ENCODE assay signal across 1 cellular context in genomic region chr11:64870176-64870892, GRCh38.
TF ChIP-seq lines count a peak whose summit lies in the region.

No MANE protein-coding gene starts in this region.

TF ChIP-seq in K562, 482 proteins besides CTCF, POLR2A, EP300 and RAD21 (continued from another document and continues in another):
- TF ChIP-seq, protein P1, sequence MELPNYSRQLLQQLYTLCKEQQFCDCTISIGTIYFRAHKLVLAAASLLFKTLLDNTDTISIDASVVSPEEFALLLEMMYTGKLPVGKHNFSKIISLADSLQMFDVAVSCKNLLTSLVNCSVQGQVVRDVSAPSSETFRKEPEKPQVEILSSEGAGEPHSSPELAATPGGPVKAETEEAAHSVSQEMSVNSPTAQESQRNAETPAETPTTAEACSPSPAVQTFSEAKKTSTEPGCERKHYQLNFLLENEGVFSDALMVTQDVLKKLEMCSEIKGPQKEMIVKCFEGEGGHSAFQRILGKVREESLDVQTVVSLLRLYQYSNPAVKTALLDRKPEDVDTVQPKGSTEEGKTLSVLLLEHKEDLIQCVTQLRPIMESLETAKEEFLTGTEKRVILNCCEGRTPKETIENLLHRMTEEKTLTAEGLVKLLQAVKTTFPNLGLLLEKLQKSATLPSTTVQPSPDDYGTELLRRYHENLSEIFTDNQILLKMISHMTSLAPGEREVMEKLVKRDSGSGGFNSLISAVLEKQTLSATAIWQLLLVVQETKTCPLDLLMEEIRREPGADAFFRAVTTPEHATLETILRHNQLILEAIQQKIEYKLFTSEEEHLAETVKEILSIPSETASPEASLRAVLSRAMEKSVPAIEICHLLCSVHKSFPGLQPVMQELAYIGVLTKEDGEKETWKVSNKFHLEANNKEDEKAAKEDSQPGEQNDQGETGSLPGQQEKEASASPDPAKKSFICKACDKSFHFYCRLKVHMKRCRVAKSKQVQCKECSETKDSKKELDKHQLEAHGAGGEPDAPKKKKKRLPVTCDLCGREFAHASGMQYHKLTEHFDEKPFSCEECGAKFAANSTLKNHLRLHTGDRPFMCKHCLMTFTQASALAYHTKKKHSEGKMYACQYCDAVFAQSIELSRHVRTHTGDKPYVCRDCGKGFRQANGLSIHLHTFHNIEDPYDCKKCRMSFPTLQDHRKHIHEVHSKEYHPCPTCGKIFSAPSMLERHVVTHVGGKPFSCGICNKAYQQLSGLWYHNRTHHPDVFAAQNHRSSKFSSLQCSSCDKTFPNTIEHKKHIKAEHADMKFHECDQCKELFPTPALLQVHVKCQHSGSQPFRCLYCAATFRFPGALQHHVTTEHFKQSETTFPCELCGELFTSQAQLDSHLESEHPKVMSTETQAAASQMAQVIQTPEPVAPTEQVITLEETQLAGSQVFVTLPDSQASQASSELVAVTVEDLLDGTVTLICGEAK (IDR thresholded peaks at IDR 0.05), result no peak
- TF ChIP-seq, protein P1 (CRISPR knock-in tag; IDR thresholded peaks at IDR 0.05), result no peak
- TF ChIP-seq NR0B1 (IDR thresholded peaks at IDR 0.05; ENCODE audit: partially characterized antibody) (no peak), BRF1 (IDR thresholded peaks at IDR 0.05; ENCODE audit: borderline replicate concordance, extremely low read depth, insufficient read length) (no peak), ZNF75A (CRISPR knock-in tag; IDR thresholded peaks at IDR 0.05) (no peak), GABPB1 (CRISPR knock-in tag; IDR thresholded peaks at IDR 0.05) (0 out of 2 replicates have a peak, but pooled peaks have one; percentile 7), TEAD1 (CRISPR knock-in tag; IDR thresholded peaks at IDR 0.05) (peak; percentile 63 to 71; a peak in 2 of 4 replicates), MTA3 (IDR thresholded peaks at IDR 0.05; ENCODE audit: borderline replicate concordance) (no peak; the same call in 1 of the 2 replicates), CBX2 (IDR thresholded peaks at IDR 0.05; ENCODE audit: insufficient read depth, low read length, poor library complexity, severe bottlenecking) (no peak), ZNF77 (CRISPR knock-in tag; IDR thresholded peaks at IDR 0.05) (no peak), CREM (IDR thresholded peaks at IDR 0.05; ENCODE audit: low read depth) (no peak), ZBTB17 (CRISPR knock-in tag; IDR thresholded peaks at IDR 0.05) (no peak), MAFF (IDR thresholded peaks at IDR 0.05; ENCODE audit: low read length) (no peak; the same call in 1 of the 2 replicates), ZNF121 (CRISPR knock-in tag; conservative IDR thresholded peaks at IDR 0.05) (no peak)
- TF ChIP-seq, protein P2, sequence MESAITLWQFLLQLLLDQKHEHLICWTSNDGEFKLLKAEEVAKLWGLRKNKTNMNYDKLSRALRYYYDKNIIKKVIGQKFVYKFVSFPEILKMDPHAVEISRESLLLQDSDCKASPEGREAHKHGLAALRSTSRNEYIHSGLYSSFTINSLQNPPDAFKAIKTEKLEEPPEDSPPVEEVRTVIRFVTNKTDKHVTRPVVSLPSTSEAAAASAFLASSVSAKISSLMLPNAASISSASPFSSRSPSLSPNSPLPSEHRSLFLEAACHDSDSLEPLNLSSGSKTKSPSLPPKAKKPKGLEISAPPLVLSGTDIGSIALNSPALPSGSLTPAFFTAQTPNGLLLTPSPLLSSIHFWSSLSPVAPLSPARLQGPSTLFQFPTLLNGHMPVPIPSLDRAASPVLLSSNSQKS (CRISPR knock-in tag; IDR thresholded peaks at IDR 0.05), result no peak
- TF ChIP-seq, protein P3, sequence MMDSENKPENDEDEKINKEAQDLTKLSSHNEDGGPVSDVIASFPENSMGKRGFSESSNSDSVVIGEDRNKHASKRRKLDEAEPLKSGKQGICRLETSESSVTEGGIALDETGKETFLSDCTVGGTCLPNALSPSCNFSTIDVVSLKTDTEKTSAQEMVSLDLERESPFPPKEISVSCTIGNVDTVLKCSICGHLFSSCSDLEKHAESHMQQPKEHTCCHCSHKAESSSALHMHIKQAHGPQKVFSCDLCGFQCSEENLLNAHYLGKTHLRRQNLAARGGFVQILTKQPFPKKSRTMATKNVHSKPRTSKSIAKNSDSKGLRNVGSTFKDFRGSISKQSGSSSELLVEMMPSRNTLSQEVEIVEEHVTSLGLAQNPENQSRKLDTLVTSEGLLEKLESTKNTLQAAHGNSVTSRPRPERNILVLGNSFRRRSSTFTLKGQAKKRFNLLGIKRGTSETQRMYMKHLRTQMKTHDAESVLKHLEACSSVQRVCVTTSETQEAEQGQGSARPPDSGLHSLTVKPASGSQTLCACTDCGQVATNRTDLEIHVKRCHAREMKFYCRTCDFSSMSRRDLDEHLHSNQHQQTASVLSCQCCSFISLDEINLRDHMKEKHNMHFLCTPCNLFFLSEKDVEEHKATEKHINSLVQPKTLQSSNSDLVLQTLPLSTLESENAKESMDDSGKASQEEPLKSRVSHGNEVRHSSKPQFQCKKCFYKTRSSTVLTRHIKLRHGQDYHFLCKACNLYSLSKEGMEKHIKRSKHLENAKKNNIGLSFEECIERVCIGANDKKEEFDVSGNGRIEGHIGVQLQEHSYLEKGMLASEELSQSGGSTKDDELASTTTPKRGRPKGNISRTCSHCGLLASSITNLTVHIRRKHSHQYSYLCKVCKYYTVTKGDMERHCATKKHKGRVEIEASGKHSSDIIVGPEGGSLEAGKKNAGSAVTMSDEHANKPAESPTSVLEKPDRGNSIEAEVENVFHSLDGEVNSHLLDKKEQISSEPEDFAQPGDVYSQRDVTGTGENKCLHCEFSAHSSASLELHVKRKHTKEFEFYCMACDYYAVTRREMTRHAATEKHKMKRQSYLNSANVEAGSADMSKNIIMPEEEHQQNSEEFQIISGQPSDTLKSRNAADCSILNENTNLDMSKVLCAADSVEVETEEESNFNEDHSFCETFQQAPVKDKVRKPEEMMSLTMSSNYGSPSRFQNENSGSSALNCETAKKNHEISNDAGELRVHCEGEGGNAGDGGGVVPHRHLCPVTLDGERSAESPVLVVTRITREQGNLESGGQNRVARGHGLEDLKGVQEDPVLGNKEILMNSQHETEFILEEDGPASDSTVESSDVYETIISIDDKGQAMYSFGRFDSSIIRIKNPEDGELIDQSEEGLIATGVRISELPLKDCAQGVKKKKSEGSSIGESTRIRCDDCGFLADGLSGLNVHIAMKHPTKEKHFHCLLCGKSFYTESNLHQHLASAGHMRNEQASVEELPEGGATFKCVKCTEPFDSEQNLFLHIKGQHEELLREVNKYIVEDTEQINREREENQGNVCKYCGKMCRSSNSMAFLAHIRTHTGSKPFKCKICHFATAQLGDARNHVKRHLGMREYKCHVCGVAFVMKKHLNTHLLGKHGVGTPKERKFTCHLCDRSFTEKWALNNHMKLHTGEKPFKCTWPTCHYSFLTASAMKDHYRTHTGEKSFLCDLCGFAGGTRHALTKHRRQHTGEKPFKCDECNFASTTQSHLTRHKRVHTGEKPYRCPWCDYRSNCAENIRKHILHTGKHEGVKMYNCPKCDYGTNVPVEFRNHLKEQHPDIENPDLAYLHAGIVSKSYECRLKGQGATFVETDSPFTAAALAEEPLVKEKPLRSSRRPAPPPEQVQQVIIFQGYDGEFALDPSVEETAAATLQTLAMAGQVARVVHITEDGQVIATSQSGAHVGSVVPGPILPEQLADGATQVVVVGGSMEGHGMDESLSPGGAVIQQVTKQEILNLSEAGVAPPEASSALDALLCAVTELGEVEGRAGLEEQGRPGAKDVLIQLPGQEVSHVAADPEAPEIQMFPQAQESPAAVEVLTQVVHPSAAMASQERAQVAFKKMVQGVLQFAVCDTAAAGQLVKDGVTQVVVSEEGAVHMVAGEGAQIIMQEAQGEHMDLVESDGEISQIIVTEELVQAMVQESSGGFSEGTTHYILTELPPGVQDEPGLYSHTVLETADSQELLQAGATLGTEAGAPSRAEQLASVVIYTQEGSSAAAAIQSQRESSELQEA (IDR thresholded peaks at IDR 0.05; ENCODE audit: low read depth), result no peak
- TF ChIP-seq, protein P4, sequence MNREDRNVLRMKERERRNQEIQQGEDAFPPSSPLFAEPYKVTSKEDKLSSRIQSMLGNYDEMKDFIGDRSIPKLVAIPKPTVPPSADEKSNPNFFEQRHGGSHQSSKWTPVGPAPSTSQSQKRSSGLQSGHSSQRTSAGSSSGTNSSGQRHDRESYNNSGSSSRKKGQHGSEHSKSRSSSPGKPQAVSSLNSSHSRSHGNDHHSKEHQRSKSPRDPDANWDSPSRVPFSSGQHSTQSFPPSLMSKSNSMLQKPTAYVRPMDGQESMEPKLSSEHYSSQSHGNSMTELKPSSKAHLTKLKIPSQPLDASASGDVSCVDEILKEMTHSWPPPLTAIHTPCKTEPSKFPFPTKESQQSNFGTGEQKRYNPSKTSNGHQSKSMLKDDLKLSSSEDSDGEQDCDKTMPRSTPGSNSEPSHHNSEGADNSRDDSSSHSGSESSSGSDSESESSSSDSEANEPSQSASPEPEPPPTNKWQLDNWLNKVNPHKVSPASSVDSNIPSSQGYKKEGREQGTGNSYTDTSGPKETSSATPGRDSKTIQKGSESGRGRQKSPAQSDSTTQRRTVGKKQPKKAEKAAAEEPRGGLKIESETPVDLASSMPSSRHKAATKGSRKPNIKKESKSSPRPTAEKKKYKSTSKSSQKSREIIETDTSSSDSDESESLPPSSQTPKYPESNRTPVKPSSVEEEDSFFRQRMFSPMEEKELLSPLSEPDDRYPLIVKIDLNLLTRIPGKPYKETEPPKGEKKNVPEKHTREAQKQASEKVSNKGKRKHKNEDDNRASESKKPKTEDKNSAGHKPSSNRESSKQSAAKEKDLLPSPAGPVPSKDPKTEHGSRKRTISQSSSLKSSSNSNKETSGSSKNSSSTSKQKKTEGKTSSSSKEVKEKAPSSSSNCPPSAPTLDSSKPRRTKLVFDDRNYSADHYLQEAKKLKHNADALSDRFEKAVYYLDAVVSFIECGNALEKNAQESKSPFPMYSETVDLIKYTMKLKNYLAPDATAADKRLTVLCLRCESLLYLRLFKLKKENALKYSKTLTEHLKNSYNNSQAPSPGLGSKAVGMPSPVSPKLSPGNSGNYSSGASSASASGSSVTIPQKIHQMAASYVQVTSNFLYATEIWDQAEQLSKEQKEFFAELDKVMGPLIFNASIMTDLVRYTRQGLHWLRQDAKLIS (CRISPR knock-in tag; IDR thresholded peaks at IDR 0.05), result no peak
- TF ChIP-seq, protein P5, sequence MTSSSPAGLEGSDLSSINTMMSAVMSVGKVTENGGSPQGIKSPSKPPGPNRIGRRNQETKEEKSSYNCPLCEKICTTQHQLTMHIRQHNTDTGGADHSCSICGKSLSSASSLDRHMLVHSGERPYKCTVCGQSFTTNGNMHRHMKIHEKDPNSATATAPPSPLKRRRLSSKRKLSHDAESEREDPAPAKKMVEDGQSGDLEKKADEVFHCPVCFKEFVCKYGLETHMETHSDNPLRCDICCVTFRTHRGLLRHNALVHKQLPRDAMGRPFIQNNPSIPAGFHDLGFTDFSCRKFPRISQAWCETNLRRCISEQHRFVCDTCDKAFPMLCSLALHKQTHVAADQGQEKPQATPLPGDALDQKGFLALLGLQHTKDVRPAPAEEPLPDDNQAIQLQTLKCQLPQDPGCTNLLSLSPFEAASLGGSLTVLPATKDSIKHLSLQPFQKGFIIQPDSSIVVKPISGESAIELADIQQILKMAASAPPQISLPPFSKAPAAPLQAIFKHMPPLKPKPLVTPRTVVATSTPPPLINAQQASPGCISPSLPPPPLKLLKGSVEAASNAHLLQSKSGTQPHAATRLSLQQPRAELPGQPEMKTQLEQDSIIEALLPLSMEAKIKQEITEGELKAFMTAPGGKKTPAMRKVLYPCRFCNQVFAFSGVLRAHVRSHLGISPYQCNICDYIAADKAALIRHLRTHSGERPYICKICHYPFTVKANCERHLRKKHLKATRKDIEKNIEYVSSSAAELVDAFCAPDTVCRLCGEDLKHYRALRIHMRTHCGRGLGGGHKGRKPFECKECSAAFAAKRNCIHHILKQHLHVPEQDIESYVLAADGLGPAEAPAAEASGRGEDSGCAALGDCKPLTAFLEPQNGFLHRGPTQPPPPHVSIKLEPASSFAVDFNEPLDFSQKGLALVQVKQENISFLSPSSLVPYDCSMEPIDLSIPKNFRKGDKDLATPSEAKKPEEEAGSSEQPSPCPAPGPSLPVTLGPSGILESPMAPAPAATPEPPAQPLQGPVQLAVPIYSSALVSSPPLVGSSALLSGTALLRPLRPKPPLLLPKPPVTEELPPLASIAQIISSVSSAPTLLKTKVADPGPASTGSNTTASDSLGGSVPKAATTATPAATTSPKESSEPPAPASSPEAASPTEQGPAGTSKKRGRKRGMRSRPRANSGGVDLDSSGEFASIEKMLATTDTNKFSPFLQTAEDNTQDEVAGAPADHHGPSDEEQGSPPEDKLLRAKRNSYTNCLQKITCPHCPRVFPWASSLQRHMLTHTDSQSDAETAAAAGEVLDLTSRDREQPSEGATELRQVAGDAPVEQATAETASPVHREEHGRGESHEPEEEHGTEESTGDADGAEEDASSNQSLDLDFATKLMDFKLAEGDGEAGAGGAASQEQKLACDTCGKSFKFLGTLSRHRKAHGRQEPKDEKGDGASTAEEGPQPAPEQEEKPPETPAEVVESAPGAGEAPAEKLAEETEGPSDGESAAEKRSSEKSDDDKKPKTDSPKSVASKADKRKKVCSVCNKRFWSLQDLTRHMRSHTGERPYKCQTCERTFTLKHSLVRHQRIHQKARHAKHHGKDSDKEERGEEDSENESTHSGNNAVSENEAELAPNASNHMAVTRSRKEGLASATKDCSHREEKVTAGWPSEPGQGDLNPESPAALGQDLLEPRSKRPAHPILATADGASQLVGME (CRISPR knock-in tag; IDR thresholded peaks at IDR 0.05), result no peak
